ENCODE assay signal across 8 cellular contexts in the genomic region with DNA sequence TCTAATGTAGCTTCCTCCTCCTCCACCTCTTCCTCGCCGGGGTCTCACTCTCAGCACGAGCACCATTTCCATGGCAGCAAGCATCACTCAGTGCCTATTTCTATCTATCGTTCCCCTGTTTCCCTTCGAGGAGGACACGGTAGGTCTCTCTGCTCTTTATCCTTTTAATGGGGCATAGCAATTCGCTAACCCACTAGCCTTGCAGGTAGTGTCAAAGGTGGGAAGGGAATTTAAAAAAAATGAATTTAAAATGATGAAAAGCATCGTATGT.
DNase-seq lines count a peak whose midpoint lies in the region; ATAC-seq and TF ChIP-seq lines count a peak whose summit lies in the region.
"Had no signal": no experiment of that assay in that cellular context is flagged by ENCODE, and none has a peak within 500 bp of the region (broad histone marks: within the 10 kb centered on the region; RNA-seq: fewer than 3 reads in every experiment).

No MANE protein-coding gene starts in this region.

- H3K18ac ChIP-seq in mesendoderm (ENCODE audit: low read length), result no peak overlapping the region

- TF ChIP-seq CTCF in dorsolateral prefrontal cortex (IDR thresholded peaks at IDR 0.05 in 54 of 56, conservative IDR thresholded peaks at IDR 0.05 in 2 of 56; ENCODE audit: low read depth in 1 of 56, partially characterized antibody in 56 of 56), result no peak

- no peak overlapping the region for H2BK120ac ChIP-seq in mesendoderm (ENCODE audit: low read depth, low read length)

- no peak overlapping the region for H4K8ac ChIP-seq in mesendoderm (ENCODE audit: low read depth, low read length)

- peak overlapping the region in 1 of 59 donors; percentile 86 for H3K27ac ChIP-seq in dorsolateral prefrontal cortex
- no peak overlapping the region for H3K27ac ChIP-seq in mesendoderm (ENCODE audit: low read depth, low read length)
- H3K27ac ChIP-seq in stomach smooth muscle (ENCODE audit: low read length), result peak overlapping the region; percentile 37

- no CpG with 5 or more reads among the region's 8 CpGs for WGBS in mesendoderm (ENCODE audit: extremely low coverage, insufficient coverage, low lambda C conversion rate)

- peak overlapping the region; percentile 35 for H3K4me2 ChIP-seq in mesendoderm (ENCODE audit: low read length)

- H3K4me1 ChIP-seq in NT2/D1 (ENCODE audit: insufficient read depth, insufficient read length) (peaks cover 3% of the 10 kb centered on the region), mesendoderm (ENCODE audit: control insufficient read depth, low read depth, low read length) (peaks cover 27% of the 10 kb centered on the region), stomach smooth muscle (ENCODE audit: control insufficient read depth, insufficient read depth, low read length) (peaks cover 21% of the 10 kb centered on the region)

- no peak overlapping the region for H2AK5ac ChIP-seq in mesendoderm (ENCODE audit: low read length)

- H3K4me3 ChIP-seq in NT2/D1 (ENCODE audit: insufficient read length, low read depth) (peak overlapping the region; percentile 60), dorsolateral prefrontal cortex (peak overlapping the region in 48 of 59 donors; percentile 39 to 83 (median 69)), mesendoderm (ENCODE audit: low read length) (peak overlapping the region; percentile 7), stomach smooth muscle (ENCODE audit: low read length in 2 of 2) (peak overlapping the region; percentile 93)

- H3K36me3 ChIP-seq in NT2/D1 (ENCODE audit: insufficient read depth, insufficient read length, low read length) (no peaks in the 10 kb centered on the region), mesendoderm (ENCODE audit: control insufficient read depth, insufficient read depth, low read length) (no peaks in the 10 kb centered on the region), stomach smooth muscle (ENCODE audit: control insufficient read depth in 2 of 2, insufficient read depth in 2 of 2, low read length in 2 of 2) (no peaks in the 10 kb centered on the region)

- peak overlapping the region; percentile 87 for H3K23ac ChIP-seq in mesendoderm (ENCODE audit: low read length)

- H3K79me1 ChIP-seq in mesendoderm (ENCODE audit: low read length), result no peaks in the 10 kb centered on the region

- H3K9me3 ChIP-seq in NT2/D1 (ENCODE audit: insufficient read depth, low read length) (no peaks in the 10 kb centered on the region), stomach smooth muscle (ENCODE audit: control insufficient read depth in 2 of 2, low read length in 2 of 2) (no peaks in the 10 kb centered on the region)

- H4K5ac ChIP-seq in mesendoderm (ENCODE audit: low read length), result no peak overlapping the region

- H3K27me3 ChIP-seq in NT2/D1 (ENCODE audit: insufficient read depth, insufficient read length) (peaks cover 34% of the 10 kb centered on the region), dorsolateral prefrontal cortex (peaks cover 0 to 11% (median 0%) of the 10 kb centered on the region in 45 donors), mesendoderm (ENCODE audit: insufficient read depth, low read length, poor library complexity) (peaks cover 9% of the 10 kb centered on the region), stomach smooth muscle (ENCODE audit: control insufficient read depth in 1 of 2, insufficient read depth in 2 of 2, low read length in 2 of 2) (no peaks in the 10 kb centered on the region)

- H3K4ac ChIP-seq in mesendoderm (ENCODE audit: low read depth, low read length), result no peak overlapping the region

- intact Hi-C loops in dorsolateral prefrontal cortex (cut with DNase I), result no loop called here

- H2BK5ac ChIP-seq in mesendoderm (ENCODE audit: low read length), result no peak overlapping the region

- no peak for ATAC-seq in HG03139 (IDR thresholded peaks at IDR 0.05; ENCODE audit: unreplicated experiment)

- H3K9ac ChIP-seq in NT2/D1 (ENCODE audit: insufficient read length, low read depth), result peak overlapping the region; percentile 70
- H3K9ac ChIP-seq in mesendoderm (ENCODE audit: low read length), result peak overlapping the region; percentile 48
- H3K9ac ChIP-seq in stomach smooth muscle (ENCODE audit: low read length in 2 of 2), result peak overlapping the region; percentile 65 to 68

- H3K56ac ChIP-seq in mesendoderm (ENCODE audit: low read length), result no peak overlapping the region

- no peak overlapping the region for H2BK15ac ChIP-seq in mesendoderm (replicated peaks; ENCODE audit: low read depth)

- DNase-seq in NT2/D1 (ENCODE audit: low read depth, low spot score) (no peak), dorsolateral prefrontal cortex (no peak), mesendoderm (no peak), HuH-7.5 (ENCODE audit: low spot score) (no peak), HT-29 (ENCODE audit: low spot score) (no peak)
- DNase-seq: T1000 had no signal

- H3K79me2 ChIP-seq in mesendoderm (ENCODE audit: control insufficient read depth, insufficient read depth, low read length), result no peaks in the 10 kb centered on the region

Comparison
In these comparisons a context has a peak if more than half of its experiments do, and no peak if none do; other contexts are left out.
1. H3K4me3 ChIP-seq: peak in every context shown above with its lines; median percentile 93 in stomach smooth muscle; 69 in dorsolateral prefrontal cortex; 60 in NT2/D1; 7 in mesendoderm.